11 cellular contexts compared by ENCODE assay signal in the genomic region with DNA sequence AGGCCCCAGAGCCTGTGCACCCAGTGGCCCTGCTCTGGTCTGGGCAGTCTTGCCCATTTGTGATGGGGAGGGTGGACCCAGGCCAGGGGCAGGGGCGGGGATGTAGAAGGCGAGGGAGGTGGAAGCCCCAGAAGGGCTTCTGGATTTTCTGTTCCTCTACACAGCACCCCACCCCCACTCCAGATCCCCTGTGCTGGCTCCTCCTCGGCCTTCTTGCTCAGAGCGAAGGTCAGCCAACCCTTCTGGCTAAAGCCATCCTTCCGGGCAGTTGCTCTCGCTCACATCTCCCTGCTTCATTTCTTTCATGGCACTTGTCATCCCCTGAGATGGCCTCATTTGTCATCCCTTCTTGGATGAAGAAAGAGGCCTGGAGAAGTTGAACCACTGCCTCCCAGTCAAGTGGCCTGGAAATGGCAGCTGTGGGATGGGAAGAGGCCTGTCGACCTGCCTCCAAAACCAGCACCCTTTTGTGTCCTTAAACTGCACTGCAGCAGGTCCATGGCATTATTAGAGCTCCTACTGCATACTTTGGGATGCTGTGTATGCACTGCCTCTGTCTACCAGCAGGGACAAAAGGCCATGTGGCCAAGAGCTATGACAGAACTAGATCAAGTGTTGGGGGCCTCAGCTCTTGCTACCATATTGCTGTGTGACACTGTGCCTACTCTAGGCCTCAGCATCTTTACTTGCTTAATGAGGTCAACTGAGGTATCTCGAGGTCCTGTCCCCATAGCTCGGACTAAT. TPM values are rescaled to one million over a fixed set of nuclear protein-coding genes. Genes with fewer than 3 reads are reported as not detected.
DNase-seq lines count a peak whose midpoint lies in the region; ATAC-seq, FAIRE-seq and TF ChIP-seq lines count a peak whose summit lies in the region.
"Had no signal": no experiment of that assay in that cellular context is flagged by ENCODE, and none has a peak within 500 bp of the region (broad histone marks: within the 10 kb centered on the region; RNA-seq: fewer than 3 reads in every experiment).

No MANE protein-coding gene starts in this region.

- in situ Hi-C loops in HAP-1 (cut with MboI; ENCODE audit: low sequenced_read_pairs): no loop called here

- ATAC-seq in DND-41 (ENCODE audit: insufficient read depth, low read depth): peak; percentile 57; the same call in 2 of the 3 replicates

- 87% methylated on average over 9 of the region's 9 CpGs for WGBS in sigmoid colon, 2 donors

- H3K36me3 Mint-ChIP-seq in endothelial cell (ENCODE audit: low read depth, unreplicated experiment): peaks cover 40% of the 10 kb centered on the region

- TF ChIP-seq POLR2A in sigmoid colon (IDR thresholded peaks at IDR 0.05): no peak

- H3K27ac Mint-ChIP-seq in endothelial cell (ENCODE audit: unreplicated experiment): no peak overlapping the region

- H2AFZ ChIP-seq in DND-41 (ENCODE audit: low read depth, low read length): no peak overlapping the region
- no peak overlapping the region for H2AFZ ChIP-seq in OCI-LY1 (ENCODE audit: low read length)

- H4K20me1 ChIP-seq in DND-41 (ENCODE audit: insufficient read depth, low read length) (peaks cover 48% of the 10 kb centered on the region), OCI-LY1 (ENCODE audit: insufficient read depth, low read length) (no peaks in the 10 kb centered on the region)

- H3K9ac ChIP-seq in DND-41 (ENCODE audit: low read depth, low read length) (no peak overlapping the region), OCI-LY1 (ENCODE audit: low read length) (no peak overlapping the region)

- H3K27me3 ChIP-seq in DND-41 (ENCODE audit: insufficient read depth, low read length, poor library complexity) (no peaks in the 10 kb centered on the region), OCI-LY1 (ENCODE audit: insufficient read depth, low read length) (no peaks in the 10 kb centered on the region), sigmoid colon (no peaks in the 10 kb centered on the region), HAP-1 (ENCODE audit: low read depth) (no peaks in the 10 kb centered on the region)
- H3K27me3 ChIP-seq: pancreas had no signal

- peaks cover 2% of the 10 kb centered on the region for H3K27me3 Mint-ChIP-seq in endothelial cell (ENCODE audit: unreplicated experiment)

- TF ChIP-seq CTCF in DND-41 (IDR thresholded peaks at IDR 0.05; ENCODE audit: borderline replicate concordance, extremely low read depth, low read length, poor library complexity, severe bottlenecking) (peak; percentile 39), OCI-LY1 (IDR thresholded peaks at IDR 0.05; ENCODE audit: low read length) (peak; percentile 16; the same call in 1 of the 2 replicates), fibroblast of mammary gland (conservative IDR thresholded peaks at IDR 0.05; ENCODE audit: control insufficient read depth, insufficient read depth, low read depth, low read length) (peak; percentile 21), sigmoid colon (IDR thresholded peaks at IDR 0.05) (no peak), endothelial cell (IDR thresholded peaks at IDR 0.05; ENCODE audit: unreplicated experiment) (no peak), D721Med (IDR thresholded peaks at IDR 0.05; ENCODE audit: insufficient read depth, missing control alignments) (no peak)

- H3K27ac ChIP-seq in DND-41 (ENCODE audit: low read length): no peak overlapping the region
- no peak overlapping the region for H3K27ac ChIP-seq in OCI-LY1 (ENCODE audit: low read depth, low read length, poor library complexity, severe bottlenecking)
- H3K27ac ChIP-seq in sigmoid colon: peak overlapping the region; percentile 78 to 88 (median 85)
- H3K27ac ChIP-seq: pancreas had no signal

- H3K9me2 ChIP-seq in OCI-LY1 (ENCODE audit: low read depth, low read length): no peaks in the 10 kb centered on the region

- H3K4me3 ChIP-seq in DND-41 (ENCODE audit: low read depth in 1 of 2, low read length in 2 of 2): no peak overlapping the region
- no peak overlapping the region for H3K4me3 ChIP-seq in OCI-LY1 (ENCODE audit: low read depth, low read length, poor library complexity, severe bottlenecking)
- no peak overlapping the region for H3K4me3 ChIP-seq in fibroblast of mammary gland (ENCODE audit: control insufficient read depth, low read depth, low read length)
- H3K4me3 ChIP-seq in sigmoid colon: no peak overlapping the region
- no peak overlapping the region for H3K4me3 ChIP-seq in HAP-1
- H3K4me3 ChIP-seq: pancreas had no signal

- H3K9me3 ChIP-seq in DND-41 (ENCODE audit: insufficient read depth, low read length, severe bottlenecking) (no peaks in the 10 kb centered on the region), OCI-LY1 (ENCODE audit: low read length) (no peaks in the 10 kb centered on the region), sigmoid colon (no peaks in the 10 kb centered on the region), HAP-1 (no peaks in the 10 kb centered on the region)
- H3K9me3 ChIP-seq: pancreas had no signal

- DNase-seq in DND-41 (no peak), fibroblast of mammary gland (ENCODE audit: low read depth) (no peak), sigmoid colon (no peak), endothelial cell (ENCODE audit: low spot score) (no peak), NCI-H524 (lab: John Stamatoyannopoulos, UW) (no peak), D721Med (ENCODE audit: insufficient read length, low spot score) (no peak), HAP-1 (ENCODE audit: low spot score in 2 of 2) (no peak)
- DNase-seq: NCI-H1694, pancreas, SIG-M5 had no signal

- H3K4me1 ChIP-seq in DND-41 (ENCODE audit: insufficient read depth, low read length) (no peaks in the 10 kb centered on the region), OCI-LY1 (ENCODE audit: insufficient read depth, low read length, severe bottlenecking) (no peaks in the 10 kb centered on the region), sigmoid colon (peaks cover 0 to 63% (median 62%) of the 10 kb centered on the region in 4 donors), HAP-1 (peaks cover 3% of the 10 kb centered on the region; the same call in 1 of the 2 replicates)

- H3K79me2 ChIP-seq in DND-41 (ENCODE audit: insufficient read depth, low read length) (peaks cover 37% of the 10 kb centered on the region), OCI-LY1 (ENCODE audit: insufficient read depth, low read length) (no peaks in the 10 kb centered on the region)

- H3K4me3 Mint-ChIP-seq in endothelial cell (ENCODE audit: unreplicated experiment): no peak overlapping the region

- FAIRE-seq in D721Med (lab: Jason Lieb, UNC): no peak
- FAIRE-seq: pancreas had no signal

- TF ChIP-seq EP300 in sigmoid colon (IDR thresholded peaks at IDR 0.05): no peak

- intact Hi-C loops in sigmoid colon (cut with DNase I): loop anchor here (2.0 kb wide), 1 partner anchor 17 kb away; no protein-coding TSS in a partner anchor

- peaks cover 85% of the 10 kb centered on the region for H3K36me3 ChIP-seq in DND-41 (ENCODE audit: insufficient read depth, low read length)
- peaks cover 40% of the 10 kb centered on the region; the same call in 1 of the 2 replicates for H3K36me3 ChIP-seq in OCI-LY1 (ENCODE audit: insufficient read depth, low read length)
- peaks cover 0 to 23% (median 7%) of the 10 kb centered on the region in 4 donors for H3K36me3 ChIP-seq in sigmoid colon
- peaks cover 26% of the 10 kb centered on the region for H3K36me3 ChIP-seq in HAP-1 (replicated peaks)

- H3K9me3 Mint-ChIP-seq in endothelial cell (ENCODE audit: unreplicated experiment): no peaks in the 10 kb centered on the region

- peaks cover 4% of the 10 kb centered on the region for H3K4me1 Mint-ChIP-seq in endothelial cell (ENCODE audit: unreplicated experiment)

- no peaks in the 10 kb centered on the region for H3F3A ChIP-seq in OCI-LY1 (ENCODE audit: insufficient read depth, low read length)

- no peak overlapping the region for H3K4me2 ChIP-seq in DND-41 (ENCODE audit: insufficient read depth, low read length)
- H3K4me2 ChIP-seq in OCI-LY1 (ENCODE audit: low read length): no peak overlapping the region

RNA-seq across cellular contexts. Expression of a gene that starts 19.9 kb away (rescaled TPM):
- 10 to 100 TPM; 19.1 to 27.4 (median 22.6) TPM for total RNA-seq in sigmoid colon
- 10 to 100 TPM; 13.8 to 24.2 (median 14.3) TPM for polyA plus RNA-seq in sigmoid colon
- total RNA-seq in endothelial cell (ENCODE audit: unreplicated experiment): 39.7 TPM

RNA-seq across cellular contexts. Expression of a gene that starts 20.7 kb away (rescaled TPM):
- 100 to 1,000 TPM in 1 of 4 donors, 10 to 100 TPM in 3; 55.0 to 117 (median 65.6) TPM for total RNA-seq in sigmoid colon
- 10 to 100 TPM; 80.4 to 94.1 (median 91.3) TPM for polyA plus RNA-seq in sigmoid colon
- 223 TPM for total RNA-seq in endothelial cell (ENCODE audit: unreplicated experiment)

RNA-seq across cellular contexts. Expression of a gene that starts 57.0 kb away (rescaled TPM):
- total RNA-seq in sigmoid colon: 100 to 1,000 TPM in 2 of 4 donors, 10 to 100 TPM in 2; 53.2 to 173 (median 93.6) TPM
- polyA plus RNA-seq in sigmoid colon: 10 to 100 TPM in 2 of 3 donors, 1 to 10 TPM in 1; 6.9 to 17.4 (median 12.2) TPM
- 28.1 TPM for total RNA-seq in endothelial cell (ENCODE audit: unreplicated experiment)

Comparison
In these comparisons a context has a peak if more than half of its experiments do, and no peak if none do; other contexts are left out.
1. H3K27ac ChIP-seq: peak in sigmoid colon (4 of 4); none in DND-41 (single experiment) and OCI-LY1 (single experiment).
2. CTCF ChIP-seq: peak in DND-41 (single experiment), OCI-LY1 (single experiment) and fibroblast of mammary gland (single experiment); none in sigmoid colon (0 of 4), endothelial cell (single experiment) and D721Med (single experiment).